In the genomic region with DNA sequence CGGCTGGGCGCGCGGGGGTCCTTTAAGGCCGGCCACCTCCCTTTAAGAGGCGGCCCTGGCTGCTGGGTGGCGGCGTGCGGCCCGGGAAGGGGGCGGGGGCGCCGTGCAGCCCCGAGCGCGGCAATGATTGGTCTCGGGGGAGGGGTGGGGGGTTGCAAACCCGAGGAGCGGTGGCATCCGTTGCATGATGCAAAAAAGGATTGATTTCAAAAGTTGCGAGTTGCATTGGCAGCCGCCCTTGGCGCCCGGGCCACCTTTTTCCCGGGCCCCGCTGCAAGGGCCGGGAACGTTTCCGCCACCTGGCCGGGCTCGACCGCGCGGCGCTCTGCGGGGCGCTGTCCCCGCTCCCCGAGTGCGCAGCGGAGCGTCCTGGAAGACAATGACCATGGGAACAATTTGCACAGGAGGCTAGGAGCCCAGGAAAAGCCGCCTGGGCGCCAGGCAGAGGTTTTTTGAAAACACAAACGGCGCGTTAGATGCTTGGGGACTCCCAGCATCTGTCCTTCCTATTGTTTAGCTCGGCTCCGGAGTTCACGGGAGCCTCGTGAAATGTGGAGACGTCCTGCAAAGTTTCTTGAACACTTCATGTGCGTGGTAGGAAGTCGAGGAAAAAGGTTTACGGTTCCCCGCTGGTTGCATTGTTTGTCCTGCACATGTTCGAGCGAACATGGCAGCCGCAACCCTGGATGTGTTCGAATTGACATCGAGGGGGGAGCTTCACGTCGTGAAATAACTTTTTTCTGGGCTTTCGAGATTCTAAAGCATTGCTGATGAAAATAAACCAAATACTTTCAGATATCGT, we compare ENCODE assay signal across 8 cellular contexts. TPM values are rescaled to one million over a fixed set of nuclear protein-coding genes. Genes with fewer than 3 reads are reported as not detected.
DNase-seq lines count a peak whose midpoint lies in the region; ATAC-seq and TF ChIP-seq lines count a peak whose summit lies in the region.

A gene with protein sequence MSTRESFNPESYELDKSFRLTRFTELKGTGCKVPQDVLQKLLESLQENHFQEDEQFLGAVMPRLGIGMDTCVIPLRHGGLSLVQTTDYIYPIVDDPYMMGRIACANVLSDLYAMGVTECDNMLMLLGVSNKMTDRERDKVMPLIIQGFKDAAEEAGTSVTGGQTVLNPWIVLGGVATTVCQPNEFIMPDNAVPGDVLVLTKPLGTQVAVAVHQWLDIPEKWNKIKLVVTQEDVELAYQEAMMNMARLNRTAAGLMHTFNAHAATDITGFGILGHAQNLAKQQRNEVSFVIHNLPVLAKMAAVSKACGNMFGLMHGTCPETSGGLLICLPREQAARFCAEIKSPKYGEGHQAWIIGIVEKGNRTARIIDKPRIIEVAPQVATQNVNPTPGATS (minus strand): TSS at position 78 of the 802 bp plus-strand sequence. CDS start 3,343 bp downstream, outside the sequence.

- H3K9ac ChIP-seq in BLaER1 treated with 17β-estradiol and CSF1 and Interleukin-3, amounts not matched to agents 10 nM and 100 nM, result peak within 1 kb of the TSS; percentile 97 to 100 (median 100)

- H3K27me3 ChIP-seq in BLaER1 treated with 17β-estradiol and CSF1 and Interleukin-3, amounts not matched to agents 10 nM and 100 nM, result no peaks in the 10 kb centered on the region

- H3K9me3 Mint-ChIP-seq in endothelial cell (ENCODE audit: unreplicated experiment) (no peaks in the 10 kb centered on the region), mesothelial cell of epicardium (no peaks in the 10 kb centered on the region)

- peaks cover 0 to 31% (median 16%) of the 10 kb centered on the region in 11 experiments; a peak in 12 of 22 replicates for H4K20me1 ChIP-seq in BLaER1 treated with 17β-estradiol and CSF1 and Interleukin-3, amounts not matched to agents 10 nM and 100 nM

- ATAC-seq in GM19043 (IDR thresholded peaks at IDR 0.05; ENCODE audit: low read depth, unreplicated experiment) (peak; percentile 48), HG03354 (IDR thresholded peaks at IDR 0.05; ENCODE audit: poor library complexity, severe bottlenecking, unreplicated experiment) (peak; percentile 68)

- H3K9me3 ChIP-seq in BLaER1 treated with 17β-estradiol and CSF1 and Interleukin-3, amounts not matched to agents 10 nM and 100 nM (replicated peaks in 1 of 11), result no peaks in the 10 kb centered on the region

- H3K36me3 Mint-ChIP-seq in endothelial cell (ENCODE audit: low read depth, unreplicated experiment), result peaks cover 13% of the 10 kb centered on the region
- H3K36me3 Mint-ChIP-seq in mesothelial cell of epicardium, result peaks cover 5% of the 10 kb centered on the region

- TF ChIP-seq CTCF in endothelial cell (IDR thresholded peaks at IDR 0.05; ENCODE audit: unreplicated experiment) (no peak), mesothelial cell of epicardium (IDR thresholded peaks at IDR 0.05; ENCODE audit: unreplicated experiment) (no peak)

- H3K4me3 Mint-ChIP-seq in endothelial cell (ENCODE audit: unreplicated experiment) (peak within 1 kb of the TSS; percentile 93), mesothelial cell of epicardium (peak within 1 kb of the TSS; percentile 88)

- peak within 1 kb of the TSS; percentile 84 to 98 (median 94) for H3K4me2 ChIP-seq in BLaER1 treated with 17β-estradiol and CSF1 and Interleukin-3, amounts not matched to agents 10 nM and 100 nM

- peaks cover 15% of the 10 kb centered on the region for H3K27me3 Mint-ChIP-seq in endothelial cell (ENCODE audit: unreplicated experiment)
- H3K27me3 Mint-ChIP-seq in mesothelial cell of epicardium (ENCODE audit: low read depth), result peaks cover 30% of the 10 kb centered on the region

- H3K27ac ChIP-seq in BLaER1 treated with 17β-estradiol and CSF1 and Interleukin-3, amounts not matched to agents 10 nM and 100 nM, result peak within 1 kb of the TSS; percentile 94 to 100 (median 97)

- peak; percentile 54 for DNase-seq in NOMO-1 treated with dmso at 0.1 percent for 144 hours (lab: John Stamatoyannopoulos, UW; ENCODE audit: unreplicated experiment)
- DNase-seq in activated CD8-positive, alpha-beta memory T cell treated with anti-CD3 and anti-CD28 coated beads, Interleukin-2, amount 50 U/mL, for 24 hours (ENCODE audit: extremely low read depth), result peak; percentile 56
- DNase-seq in endothelial cell (ENCODE audit: low spot score), result peak; percentile 64
- peak; percentile 51 to 69 for DNase-seq in mesothelial cell of epicardium (ENCODE audit: low spot score in 2 of 2, unreplicated experiment in 2 of 2)
- DNase-seq in stimulated activated CD8-positive, alpha-beta memory T cell treated with anti-CD3 and anti-CD28 coated beads, Interleukin-2, amount 100 ng/mL, for 1 hour (ENCODE audit: low read depth in 2 of 2), result peak; percentile 47 to 57

- peaks cover 26 to 60% (median 50%) of the 10 kb centered on the region in 10 experiments for H3K4me1 ChIP-seq in BLaER1 treated with 17β-estradiol and CSF1 and Interleukin-3, amounts not matched to agents 10 nM and 100 nM

- H3K4me3 ChIP-seq in BLaER1 treated with 17β-estradiol and CSF1 and Interleukin-3, amounts not matched to agents 10 nM and 100 nM, result peak within 1 kb of the TSS; percentile 70 to 96 (median 93)

- peaks cover 4 to 23% (median 19%) of the 10 kb centered on the region in 11 experiments; a peak in 18 of 22 replicates for H3K36me3 ChIP-seq in BLaER1 treated with 17β-estradiol and CSF1 and Interleukin-3, amounts not matched to agents 10 nM and 100 nM

- H3K27ac Mint-ChIP-seq in endothelial cell (ENCODE audit: unreplicated experiment) (peak within 1 kb of the TSS; percentile 72), mesothelial cell of epicardium (peak within 1 kb of the TSS; percentile 94)

- H3K4me1 Mint-ChIP-seq in endothelial cell (ENCODE audit: unreplicated experiment), result peaks cover 36% of the 10 kb centered on the region
- H3K4me1 Mint-ChIP-seq in mesothelial cell of epicardium, result peaks cover 32% of the 10 kb centered on the region

RNA-seq across cellular contexts. Expression of the gene that starts here (rescaled TPM):
- total RNA-seq in endothelial cell (ENCODE audit: unreplicated experiment), result 74.9 TPM
- 80.4 to 87.2 TPM (median 85.0 TPM) in 3 replicates for total RNA-seq in mesothelial cell of epicardium

Comparison
In these comparisons a context has a peak if more than half of its experiments do, and no peak if none do; other contexts are left out.
1. Peak in every context shown above with its lines: DNase-seq, ATAC-seq, H3K4me3 ChIP-seq and H3K27ac ChIP-seq.